In genomic region chr17:49851387-49852291, GRCh38 we compare ENCODE assay signal across 8 cellular contexts. TPM values are rescaled to one million over a fixed set of nuclear protein-coding genes. Genes with fewer than 3 reads are reported as not detected.
DNase-seq lines count a peak whose midpoint lies in the region; ATAC-seq, FAIRE-seq and TF ChIP-seq lines count a peak whose summit lies in the region.

No MANE protein-coding gene starts in this region.

- peak; percentile 63 for FAIRE-seq in GM12892 (lab: Jason Lieb, UNC)

- no peaks in the 10 kb centered on the region for H3K27me3 ChIP-seq in effector memory CD4-positive, alpha-beta T cell (replicated peaks; ENCODE audit: control insufficient read depth, insufficient read depth, low read length, poor library complexity, severe bottlenecking)

- DNase-seq in GM12892 (ENCODE audit: insufficient read length): no peak
- DNase-seq in NCI-H2171 treated with DMSO at 0.1 percent for 48 hours (lab: John Stamatoyannopoulos, UW): peak; percentile 58
- DNase-seq in activated CD8-positive, alpha-beta T cell treated with anti-CD3 and anti-CD28 coated beads for 36 hours: peak; percentile 80
- peak; percentile 40 to 50 (median 47) for DNase-seq in effector memory CD4-positive, alpha-beta T cell
- peak; percentile 41 for DNase-seq in stimulated activated CD8-positive, alpha-beta memory T cell treated with anti-CD3 and anti-CD28 coated beads, Interleukin-12 subunit alpha, Interleukin-12 subunit beta, amount 100 ng/mL, for 4 hours (ENCODE audit: low read depth)

- POLR2A ChIA-PET in activated CD8-positive, alpha-beta T cell treated with anti-CD3 and anti-CD28 coated beads for 36 hours (lab: Charles Lee): interaction anchor here (0.6 to 1.4 kb wide), 4 partner anchors 10 to 145 kb away, joined by 3 to 5 read pairs (median 4); no protein-coding TSS in a partner anchor

- peak; percentile 80 for TF ChIP-seq CTCF in activated CD8-positive, alpha-beta T cell treated with anti-CD3 and anti-CD28 coated beads for 36 hours (IDR thresholded peaks at IDR 0.05)

- H3K9me3 Mint-ChIP-seq in activated CD8-positive, alpha-beta T cell treated with anti-CD3 and anti-CD28 coated beads for 36 hours: no peaks in the 10 kb centered on the region

- H3K4me3 Mint-ChIP-seq in activated CD8-positive, alpha-beta T cell treated with anti-CD3 and anti-CD28 coated beads for 36 hours: peak overlapping the region; percentile 76

- peaks cover 14% of the 10 kb centered on the region for H3K4me1 Mint-ChIP-seq in activated CD8-positive, alpha-beta T cell treated with anti-CD3 and anti-CD28 coated beads for 36 hours (ENCODE audit: low read depth)

- peaks cover under 1% of the 10 kb centered on the region for H3K36me3 ChIP-seq in effector memory CD4-positive, alpha-beta T cell (ENCODE audit: control insufficient read depth, insufficient read depth, low read length)
- H3K36me3 ChIP-seq in mesodermal cell (ENCODE audit: control insufficient read depth, insufficient read depth, low read length): no peaks in the 10 kb centered on the region

- peak; percentile 77 for ATAC-seq in activated CD8-positive, alpha-beta T cell treated with anti-CD3 and anti-CD28 coated beads for 36 hours
- no peak for ATAC-seq in HG02798 (IDR thresholded peaks at IDR 0.05; ENCODE audit: poor library complexity, unreplicated experiment)
- ATAC-seq in GM18498 (IDR thresholded peaks at IDR 0.05; ENCODE audit: unreplicated experiment): no peak

- 9 to 14% methylated on average over 32 to 52 of the region's 55 CpGs for WGBS in mesodermal cell (ENCODE audit: insufficient coverage in 2 of 2), 2 experiments

- H3K9me3 ChIP-seq in effector memory CD4-positive, alpha-beta T cell (ENCODE audit: control insufficient read depth, low read length): no peaks in the 10 kb centered on the region
- H3K9me3 ChIP-seq in mesodermal cell (ENCODE audit: control insufficient read depth, low read length): no peaks in the 10 kb centered on the region

- H3K27ac Mint-ChIP-seq in activated CD8-positive, alpha-beta T cell treated with anti-CD3 and anti-CD28 coated beads for 36 hours: peak overlapping the region; percentile 81

- H3K27ac ChIP-seq in effector memory CD4-positive, alpha-beta T cell (ENCODE audit: insufficient read depth, low read length, poor library complexity, severe bottlenecking): peak overlapping the region; percentile 68
- no peak overlapping the region for H3K27ac ChIP-seq in mesodermal cell (ENCODE audit: low read depth, low read length, severe bottlenecking)

- H3K4me1 ChIP-seq in effector memory CD4-positive, alpha-beta T cell (ENCODE audit: control insufficient read depth, insufficient read depth, low read length, poor library complexity, severe bottlenecking): peaks cover 6% of the 10 kb centered on the region
- H3K4me1 ChIP-seq in mesodermal cell (ENCODE audit: control insufficient read depth, insufficient read depth, low read length, poor library complexity, severe bottlenecking): no peaks in the 10 kb centered on the region

- H3K4me3 ChIP-seq in effector memory CD4-positive, alpha-beta T cell (ENCODE audit: insufficient read depth, low read depth, low read length, poor library complexity, severe bottlenecking): peak overlapping the region; percentile 58
- H3K4me3 ChIP-seq in mesodermal cell (ENCODE audit: extremely low read depth, insufficient read depth, low read length, poor library complexity, severe bottlenecking): peak overlapping the region; percentile 36

- no peaks in the 10 kb centered on the region for H3K27me3 Mint-ChIP-seq in activated CD8-positive, alpha-beta T cell treated with anti-CD3 and anti-CD28 coated beads for 36 hours

- CTCF ChIA-PET in activated CD8-positive, alpha-beta T cell treated with anti-CD3 and anti-CD28 coated beads for 36 hours (lab: Charles Lee): interaction anchor here (0.7 to 5.6 kb wide), 13 partner anchors 10 to 294 kb away, joined by 3 to 45 read pairs (median 5); no protein-coding TSS in a partner anchor

- H3K36me3 Mint-ChIP-seq in activated CD8-positive, alpha-beta T cell treated with anti-CD3 and anti-CD28 coated beads for 36 hours (ENCODE audit: low read depth): no peaks in the 10 kb centered on the region

- no peak for TF ChIP-seq POLR2A in GM12892 (IDR thresholded peaks at IDR 0.05; ENCODE audit: low read depth, low read length)

- intact Hi-C loops in activated CD8-positive, alpha-beta T cell treated with anti-CD3 and anti-CD28 coated beads for 36 hours (cut with micrococcal nuclease): loop anchor here (10.0 kb wide), 1 partner anchor 277 kb away; the partner anchor contains the start of gene NXPH3

RNA-seq across cellular contexts. Expression of gene TAC4, which starts 3.8 kb away (rescaled TPM):
- polyA plus RNA-seq in GM12892 (2012; ENCODE audit: missing spikeins): 0.81 TPM
- not detected for total RNA-seq in activated CD8-positive, alpha-beta T cell treated with anti-CD3 and anti-CD28 coated beads for 36 hours
- not detected for polyA plus RNA-seq in mesodermal cell (2013, experiment 1 of 2)
- polyA plus RNA-seq in mesodermal cell (2013, experiment 2 of 2): not detected
